ENCODE assay signal across 1 cellular context in the genomic region with DNA sequence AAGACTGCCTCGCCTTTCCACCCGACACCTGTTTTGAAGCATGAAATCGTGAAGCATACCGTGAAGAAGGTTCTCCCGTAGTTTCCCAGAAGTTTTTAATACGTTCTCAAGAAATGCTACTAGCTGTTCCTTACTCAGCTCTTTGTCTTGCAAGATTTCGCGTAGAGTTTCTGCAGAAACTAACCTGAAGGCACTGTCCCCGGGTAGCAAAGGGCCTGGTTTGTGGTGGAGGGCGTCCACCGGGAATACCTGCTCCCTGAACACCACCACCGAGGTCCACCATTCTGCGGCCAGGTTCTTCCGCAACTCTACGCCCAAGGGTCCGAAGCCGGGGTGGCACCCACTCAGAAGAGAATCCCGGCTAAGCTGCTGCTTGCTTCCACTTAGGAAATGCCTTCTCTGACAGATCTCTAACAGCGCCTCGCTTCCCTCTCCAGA.
TF ChIP-seq lines count a peak whose summit lies in the region.

No MANE protein-coding gene starts in this region.

TF ChIP-seq in SK-N-SH, 30 proteins besides CTCF, POLR2A, EP300 and RAD21 (continued from another document):
- TF ChIP-seq, protein P1, sequence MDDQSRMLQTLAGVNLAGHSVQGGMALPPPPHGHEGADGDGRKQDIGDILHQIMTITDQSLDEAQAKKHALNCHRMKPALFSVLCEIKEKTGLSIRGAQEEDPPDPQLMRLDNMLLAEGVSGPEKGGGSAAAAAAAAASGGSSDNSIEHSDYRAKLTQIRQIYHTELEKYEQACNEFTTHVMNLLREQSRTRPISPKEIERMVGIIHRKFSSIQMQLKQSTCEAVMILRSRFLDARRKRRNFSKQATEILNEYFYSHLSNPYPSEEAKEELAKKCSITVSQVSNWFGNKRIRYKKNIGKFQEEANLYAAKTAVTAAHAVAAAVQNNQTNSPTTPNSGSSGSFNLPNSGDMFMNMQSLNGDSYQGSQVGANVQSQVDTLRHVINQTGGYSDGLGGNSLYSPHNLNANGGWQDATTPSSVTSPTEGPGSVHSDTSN (IDR thresholded peaks at IDR 0.05): no peak
- no peak for TF ChIP-seq CHD2 (IDR thresholded peaks at IDR 0.05; ENCODE audit: low read length, partially characterized antibody)
- no peak for TF ChIP-seq GATA2 (CRISPR knock-in tag; IDR thresholded peaks at IDR 0.05)
- TF ChIP-seq, protein P2, sequence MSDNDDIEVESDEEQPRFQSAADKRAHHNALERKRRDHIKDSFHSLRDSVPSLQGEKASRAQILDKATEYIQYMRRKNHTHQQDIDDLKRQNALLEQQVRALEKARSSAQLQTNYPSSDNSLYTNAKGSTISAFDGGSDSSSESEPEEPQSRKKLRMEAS (IDR thresholded peaks at IDR 0.05; ENCODE audit: low read depth): no peak
- TF ChIP-seq, protein P3, sequence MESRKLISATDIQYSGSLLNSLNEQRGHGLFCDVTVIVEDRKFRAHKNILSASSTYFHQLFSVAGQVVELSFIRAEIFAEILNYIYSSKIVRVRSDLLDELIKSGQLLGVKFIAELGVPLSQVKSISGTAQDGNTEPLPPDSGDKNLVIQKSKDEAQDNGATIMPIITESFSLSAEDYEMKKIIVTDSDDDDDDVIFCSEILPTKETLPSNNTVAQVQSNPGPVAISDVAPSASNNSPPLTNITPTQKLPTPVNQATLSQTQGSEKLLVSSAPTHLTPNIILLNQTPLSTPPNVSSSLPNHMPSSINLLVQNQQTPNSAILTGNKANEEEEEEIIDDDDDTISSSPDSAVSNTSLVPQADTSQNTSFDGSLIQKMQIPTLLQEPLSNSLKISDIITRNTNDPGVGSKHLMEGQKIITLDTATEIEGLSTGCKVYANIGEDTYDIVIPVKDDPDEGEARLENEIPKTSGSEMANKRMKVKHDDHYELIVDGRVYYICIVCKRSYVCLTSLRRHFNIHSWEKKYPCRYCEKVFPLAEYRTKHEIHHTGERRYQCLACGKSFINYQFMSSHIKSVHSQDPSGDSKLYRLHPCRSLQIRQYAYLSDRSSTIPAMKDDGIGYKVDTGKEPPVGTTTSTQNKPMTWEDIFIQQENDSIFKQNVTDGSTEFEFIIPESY (IDR thresholded peaks at IDR 0.05; ENCODE audit: borderline replicate concordance, low read depth): no peak
- TF ChIP-seq YY1 (IDR thresholded peaks at IDR 0.05; ENCODE audit: low read depth): no peak
- TF ChIP-seq, protein P4, sequence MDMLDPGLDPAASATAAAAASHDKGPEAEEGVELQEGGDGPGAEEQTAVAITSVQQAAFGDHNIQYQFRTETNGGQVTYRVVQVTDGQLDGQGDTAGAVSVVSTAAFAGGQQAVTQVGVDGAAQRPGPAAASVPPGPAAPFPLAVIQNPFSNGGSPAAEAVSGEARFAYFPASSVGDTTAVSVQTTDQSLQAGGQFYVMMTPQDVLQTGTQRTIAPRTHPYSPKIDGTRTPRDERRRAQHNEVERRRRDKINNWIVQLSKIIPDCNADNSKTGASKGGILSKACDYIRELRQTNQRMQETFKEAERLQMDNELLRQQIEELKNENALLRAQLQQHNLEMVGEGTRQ (IDR thresholded peaks at IDR 0.05; ENCODE audit: borderline replicate concordance, low read depth, low read length): no peak
- no peak for TF ChIP-seq FOSL2 (IDR thresholded peaks at IDR 0.05; ENCODE audit: borderline replicate concordance, low read depth)
- TF ChIP-seq FOXJ3 (CRISPR knock-in tag; IDR thresholded peaks at IDR 0.05): no peak
- TF ChIP-seq POLR2AphosphoS5 (IDR thresholded peaks at IDR 0.05; ENCODE audit: low read depth, low read length): no peak
- no peak for TF ChIP-seq TCF12 (IDR thresholded peaks at IDR 0.05)
- no peak for TF ChIP-seq FOXM1 (IDR thresholded peaks at IDR 0.05; ENCODE audit: low read depth)
